ENCODE assay signal across 21 cellular contexts in the genomic region with DNA sequence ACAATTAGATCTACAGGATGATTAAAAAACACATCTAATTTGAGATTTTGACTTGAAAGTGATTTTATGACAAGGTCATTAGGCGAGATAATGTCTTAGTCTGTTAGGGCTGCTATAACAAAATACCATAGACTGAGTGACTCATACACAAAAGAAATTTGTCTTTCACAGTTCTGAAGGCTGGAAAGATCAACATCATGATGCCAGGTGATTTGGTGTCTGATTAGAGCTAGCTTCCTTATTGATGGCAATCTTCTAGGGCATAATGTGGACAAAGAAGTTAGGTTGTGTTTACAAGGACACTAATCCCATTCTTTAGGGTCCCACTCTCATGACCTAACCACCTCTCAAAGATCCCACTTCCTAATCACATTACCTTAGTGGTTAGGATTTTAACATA.
"Had no signal": no experiment of that assay in that cellular context is flagged by ENCODE, and none has a peak within 500 bp of the region (broad histone marks: within the 10 kb centered on the region; RNA-seq: fewer than 3 reads in every experiment).

No MANE protein-coding gene starts in this region.

- H3K4me3 ChIP-seq: coronary artery, dorsolateral prefrontal cortex, esophagus muscularis mucosa, gastroesophageal sphincter, heart left ventricle, hepatocyte, left lung, lower lobe of right lung had no signal

- DNase-seq: dermis blood vessel endothelial cell; dorsolateral prefrontal cortex; effector CD4-positive, alpha-beta T cell; effector memory CD4-positive, alpha-beta T cell; foreskin keratinocyte; heart left ventricle; hypothalamus; immature natural killer cell; islet precursor cell; kidney; kidney glomerular epithelial cell; left lung; left ventricle myocardium superior; lower lobe of right lung; mesenchymal stem cell; naive thymus-derived CD4-positive, alpha-beta T cell; natural killer cell had no signal

- H3K4me1 ChIP-seq: esophagus muscularis mucosa, foreskin keratinocyte, gastroesophageal sphincter, heart left ventricle, left lung, lower lobe of right lung had no signal

- ATAC-seq: foreskin keratinocyte; gastroesophageal sphincter; heart left ventricle; left lung; left ventricle myocardium superior; lower lobe of right lung; naive thymus-derived CD4-positive, alpha-beta T cell; natural killer cell had no signal

- H3K36me3 ChIP-seq: esophagus muscularis mucosa, gastroesophageal sphincter, heart left ventricle, left lung, lower lobe of right lung had no signal

- H3K9me3 ChIP-seq: esophagus muscularis mucosa, gastroesophageal sphincter, lower lobe of right lung had no signal
